20 cellular contexts compared by ENCODE assay signal in genomic region chr20:43295263-43295662, GRCh38.
A peak's percentile ranks its signal among the peaks of the same experiment; 100 is the strongest.
DNase-seq lines count a peak whose midpoint lies in the region; TF ChIP-seq lines count a peak whose summit lies in the region.
"Had no signal": no experiment of that assay in that cellular context is flagged by ENCODE, and none has a peak within 500 bp of the region (broad histone marks: within the 10 kb centered on the region; RNA-seq: fewer than 3 reads in every experiment).

No MANE protein-coding gene starts in this region.

- H3K9me3 ChIP-seq in H9 (ENCODE audit: control insufficient read depth, low read depth, low read length) = no peaks in the 10 kb centered on the region
- peaks cover 8% of the 10 kb centered on the region for H3K9me3 ChIP-seq in HUES64 (ENCODE audit: insufficient read depth, low read depth, low read length)
- peaks cover 8% of the 10 kb centered on the region for H3K9me3 ChIP-seq in trophoblast cell (ENCODE audit: insufficient read depth, low read depth, low read length)
- H3K9me3 ChIP-seq: A549, BE2C, HAP-1 had no signal

- no peak overlapping the region for H3K27ac ChIP-seq in H9 (ENCODE audit: insufficient read length, low read depth, low read length)
- peak overlapping the region; percentile 52; the same call in 1 of the 2 replicates for H3K27ac ChIP-seq in HUES64 (ENCODE audit: low read depth, low read length)
- no peak overlapping the region for H3K27ac ChIP-seq in trophoblast cell (ENCODE audit: low read depth, low read length)
- H3K27ac ChIP-seq: A549; BLaER1 treated with 17β-estradiol and CSF1 and Interleukin-3, amounts not matched to agents 10 nM and 100 nM had no signal

- peaks cover 31 to 35% of the 10 kb centered on the region in 2 experiments for H3K4me1 Mint-ChIP-seq in H9
- H3K4me1 Mint-ChIP-seq: CD14-positive monocyte; CD8-positive, alpha-beta memory T cell had no signal

- H4K8ac ChIP-seq in H9 (replicated peaks; ENCODE audit: insufficient read length, low read depth, low read length) = no peak overlapping the region
- H4K8ac ChIP-seq in trophoblast cell (ENCODE audit: low read depth, low read length) = no peak overlapping the region

- H3K4me2 ChIP-seq in H9 (ENCODE audit: insufficient read depth, insufficient read length, low read length) (no peak overlapping the region), trophoblast cell (ENCODE audit: low read length) (no peak overlapping the region)
- H3K4me2 ChIP-seq: A549; BLaER1 treated with 17β-estradiol and CSF1 and Interleukin-3, amounts not matched to agents 10 nM and 100 nM had no signal

- H3K27ac Mint-ChIP-seq in H9 = peak overlapping the region in 2 of 3 experiments; percentile 58 to 75; a peak in 2 of 7 replicates
- H3K27ac Mint-ChIP-seq: CD4-positive, alpha-beta T cell; CD8-positive, alpha-beta memory T cell had no signal

- H3K4me1 ChIP-seq in H9 (ENCODE audit: insufficient read depth, low read length) (no peaks in the 10 kb centered on the region), HUES64 (ENCODE audit: insufficient read depth, low read length) (peaks cover 8% of the 10 kb centered on the region; the same call in 1 of the 2 replicates), trophoblast cell (ENCODE audit: control insufficient read depth in 1 of 2, insufficient read depth in 2 of 2, low read length in 2 of 2) (no peaks in the 10 kb centered on the region)
- H3K4me1 ChIP-seq: A549, BE2C, HAP-1 had no signal

- H4K12ac ChIP-seq in trophoblast cell (ENCODE audit: low read depth, low read length) = no peak overlapping the region

- H3K56ac ChIP-seq in H9 (ENCODE audit: insufficient read length, low read depth, low read length) = no peak overlapping the region

- H3K9me3 Mint-ChIP-seq in H9 = peaks cover 5 to 10% of the 10 kb centered on the region in 2 experiments; a peak in 4 of 5 replicates
- H3K9me3 Mint-ChIP-seq: CD4-positive, alpha-beta T cell had no signal

- H3K79me2 ChIP-seq in H9 (ENCODE audit: insufficient read depth, low read length) (no peaks in the 10 kb centered on the region), trophoblast cell (ENCODE audit: control insufficient read depth, insufficient read depth, low read length, poor library complexity) (no peaks in the 10 kb centered on the region)

- H2BK5ac ChIP-seq in H9 (ENCODE audit: insufficient read length, low read length) (no peak overlapping the region), trophoblast cell (ENCODE audit: low read depth, low read length, poor library complexity) (no peak overlapping the region)

- H2AFZ ChIP-seq in H9 (ENCODE audit: low read length) = no peak overlapping the region
- H2AFZ ChIP-seq in trophoblast cell (ENCODE audit: insufficient read depth, low read length, poor library complexity) = no peak overlapping the region

- H3K79me1 ChIP-seq in H9 (ENCODE audit: insufficient read depth, low read depth, low read length, poor library complexity, severe bottlenecking) = no peaks in the 10 kb centered on the region
- no peaks in the 10 kb centered on the region for H3K79me1 ChIP-seq in trophoblast cell (ENCODE audit: low read length)

- no peak overlapping the region for H2BK12ac ChIP-seq in H9 (ENCODE audit: insufficient read length, low read depth, low read length)
- no peak overlapping the region for H2BK12ac ChIP-seq in trophoblast cell (ENCODE audit: low read length)

- H3K36me3 Mint-ChIP-seq in H9 (ENCODE audit: insufficient read depth in 1 of 3, low read depth in 3 of 3) = peaks cover 0 to 6% (median 4%) of the 10 kb centered on the region in 3 experiments; a peak in 3 of 7 replicates
- H3K36me3 Mint-ChIP-seq: CD14-positive monocyte; CD8-positive, alpha-beta memory T cell had no signal

- no peak overlapping the region; the same call in 1 of the 2 replicates for H3K14ac ChIP-seq in H9 (ENCODE audit: insufficient read depth, low read length)
- H3K14ac ChIP-seq in trophoblast cell (ENCODE audit: low read length) = no peak overlapping the region

- H3T11ph ChIP-seq in H9 (ENCODE audit: low read length) = no peak overlapping the region

- no peak overlapping the region for H3K23ac ChIP-seq in H9 (ENCODE audit: insufficient read length, low read depth, low read length)
- H3K23ac ChIP-seq in trophoblast cell (ENCODE audit: low read length) = no peak overlapping the region

- no peak overlapping the region for H2BK20ac ChIP-seq in H9 (ENCODE audit: low read depth, low read length, poor library complexity, severe bottlenecking)

- intact Hi-C loops in head of caudate nucleus (cut with DNase I) = no loop called here

- H3K4me3 ChIP-seq in HUES64 (ENCODE audit: low read length) (no peak overlapping the region), trophoblast cell (ENCODE audit: low read depth, low read length) (peak overlapping the region; percentile 49)
- H3K4me3 ChIP-seq: A549; BLaER1 treated with 17β-estradiol and CSF1 and Interleukin-3, amounts not matched to agents 10 nM and 100 nM; HAP-1 had no signal

- H3K27me3 Mint-ChIP-seq in H9 (ENCODE audit: low read depth) = peaks cover 2% of the 10 kb centered on the region; the same call in 1 of the 2 replicates

- no CpG with 5 or more reads among the region's 9 CpGs for WGBS in H9 (ENCODE audit: extremely low coverage, insufficient read length, low lambda C conversion rate)
- 93% methylated on average over 9 of the region's 9 CpGs for WGBS in HUES64
- WGBS in trophoblast cell (ENCODE audit: extremely low coverage, insufficient coverage, insufficient read length) = no CpG with 5 or more reads among the region's 9 CpGs

- H2BK15ac ChIP-seq in H9 (ENCODE audit: low read depth, low read length) = no peak overlapping the region

- no peak for DNase-seq in H9
- peak; percentile 24 for DNase-seq in islet precursor cell
- no peak for DNase-seq in trophoblast cell
- DNase-seq in head of caudate nucleus = no peak
- DNase-seq in NCI-H524 (lab: John Stamatoyannopoulos, UW) = no peak
- DNase-seq in NCI-H146 (lab: John Stamatoyannopoulos, UW) = no peak
- DNase-seq: 8988T; ACHN; AML-193; BE2C; CD4-positive, alpha-beta T cell; CD8-positive, alpha-beta memory T cell; DMS53; DMS79 treated with DMSO at 0.1 percent for 48 hours; GF-D8 had no signal

- H3K27me3 ChIP-seq in H9 (ENCODE audit: insufficient read depth, low read length) (no peaks in the 10 kb centered on the region), HUES64 (ENCODE audit: insufficient read depth, low read length) (no peaks in the 10 kb centered on the region), trophoblast cell (ENCODE audit: insufficient read depth, low read length) (no peaks in the 10 kb centered on the region)
- H3K27me3 ChIP-seq: BE2C; BLaER1 treated with 17β-estradiol and CSF1 and Interleukin-3, amounts not matched to agents 10 nM and 100 nM had no signal

- no peak for TF ChIP-seq CTCF in H9 (conservative IDR thresholded peaks at IDR 0.05)

- H2AK5ac ChIP-seq in H9 (ENCODE audit: insufficient read length, low read length) (no peak overlapping the region), trophoblast cell (ENCODE audit: low read length) (no peak overlapping the region)

- H3K36me3 ChIP-seq in HUES64 (ENCODE audit: insufficient read depth, low read length) (no peaks in the 10 kb centered on the region), trophoblast cell (ENCODE audit: control insufficient read depth in 1 of 2, insufficient read depth in 2 of 2, low read length in 2 of 2) (no peaks in the 10 kb centered on the region)
- H3K36me3 ChIP-seq: BE2C; BLaER1 treated with 17β-estradiol and CSF1 and Interleukin-3, amounts not matched to agents 10 nM and 100 nM; HAP-1 had no signal

- no peak overlapping the region for H3K4ac ChIP-seq in H9 (ENCODE audit: low read depth, low read length)
- no peak overlapping the region for H3K4ac ChIP-seq in trophoblast cell (ENCODE audit: low read depth, low read length)

- H4K20me1 ChIP-seq in H9 (ENCODE audit: control insufficient read depth, insufficient read depth, insufficient read length) = no peaks in the 10 kb centered on the region
- H4K20me1 ChIP-seq: BLaER1 treated with 17β-estradiol and CSF1 and Interleukin-3, amounts not matched to agents 10 nM and 100 nM had no signal

- H3K4me3 Mint-ChIP-seq in H9 = no peak overlapping the region; a peak in 1 of 5 replicates
- H3K4me3 Mint-ChIP-seq: CD14-positive monocyte; CD4-positive, alpha-beta T cell; CD8-positive, alpha-beta memory T cell had no signal

- no peaks in the 10 kb centered on the region for H3K23me2 ChIP-seq in H9 (ENCODE audit: insufficient read length, low read depth, low read length, poor library complexity, severe bottlenecking)

- H2BK120ac ChIP-seq in H9 (ENCODE audit: low read depth, low read length, poor library complexity, severe bottlenecking) (no peak overlapping the region), trophoblast cell (ENCODE audit: insufficient read depth, low read length, poor library complexity) (no peak overlapping the region)

- H4K91ac ChIP-seq in H9 (ENCODE audit: insufficient read length, low read depth, low read length) (no peak overlapping the region), trophoblast cell (ENCODE audit: low read depth, low read length) (no peak overlapping the region)

- H4K5ac ChIP-seq in H9 (ENCODE audit: insufficient read length, low read depth, low read length) = peak overlapping the region; percentile 35

- H3K9ac ChIP-seq in H9 (ENCODE audit: extremely low read depth, insufficient read length, low read length) (no peak overlapping the region), HUES64 (ENCODE audit: low read depth, low read length) (no peak overlapping the region), trophoblast cell (ENCODE audit: low read length) (no peak overlapping the region)
- H3K9ac ChIP-seq: BLaER1 treated with 17β-estradiol and CSF1 and Interleukin-3, amounts not matched to agents 10 nM and 100 nM had no signal

- no peak overlapping the region for H3K18ac ChIP-seq in H9 (ENCODE audit: insufficient read length, low read depth, low read length)
- no peak overlapping the region for H3K18ac ChIP-seq in trophoblast cell (ENCODE audit: low read length)
